ENCODE assay signal across 11 cellular contexts in genomic region chr18:48803951-48804855, GRCh38.
DNase-seq lines count a peak whose midpoint lies in the region; ATAC-seq and TF ChIP-seq lines count a peak whose summit lies in the region.
"Had no signal": no experiment of that assay in that cellular context is flagged by ENCODE, and none has a peak within 500 bp of the region (broad histone marks: within the 10 kb centered on the region; RNA-seq: fewer than 3 reads in every experiment).

No MANE protein-coding gene starts in this region.

- DNase-seq in activated naive CD4-positive, alpha-beta T cell treated with anti-CD3 and anti-CD28 coated beads, Interleukin-2, amount 10 ng/mL, durations not matched to agents 7 days and 5 days = peak; percentile 16
- no peak for DNase-seq in activated naive CD4-positive, alpha-beta T cell treated with anti-CD3 and anti-CD28 coated beads for 36 hours
- DNase-seq in cardiac septum (ENCODE audit: low spot score) (peak; percentile 75), ovary (peak in 3 of 5 donors; percentile 7 to 24 (median 15)), aorta (peak; percentile 61 to 67), NCI-H187 (lab: John Stamatoyannopoulos, UW) (no peak), KBM-7 (no peak)
- DNase-seq in T-helper 2 cell treated with Interferon-gamma antibody and Interleukin-4, amounts not matched to agents 5 μg/mL and 100 μg/mL, for 36 hours (ENCODE audit: low spot score) = no peak
- DNase-seq: NCI-H2081 had no signal

- in situ Hi-C loops in KBM-7 (cut with MboI; ENCODE audit: low pct_unique_long_range_greater_than_20kb, low sequenced_read_pairs) = no loop called here

- no peak for TF ChIP-seq CTCF in ovary (IDR thresholded peaks at IDR 0.05)

- WGBS in ovary, 3 donors = 89 to 95% (median 91%) methylated on average over 11 of the region's 11 CpGs
- WGBS in aorta, 2 donors = 25 to 34% methylated on average over 11 of the region's 11 CpGs

- H3K36me3 ChIP-seq in ovary (no peaks in the 10 kb centered on the region), aorta (ENCODE audit: control insufficient read depth in 1 of 2, insufficient read depth in 2 of 2, low read length in 1 of 2) (no peaks in the 10 kb centered on the region)

- no peaks in the 10 kb centered on the region for H3K9me3 Mint-ChIP-seq in activated naive CD4-positive, alpha-beta T cell treated with anti-CD3 and anti-CD28 coated beads, Interleukin-2, amount 10 ng/mL, durations not matched to agents 7 days and 5 days
- no peaks in the 10 kb centered on the region for H3K9me3 Mint-ChIP-seq in activated naive CD4-positive, alpha-beta T cell treated with anti-CD3 and anti-CD28 coated beads for 36 hours
- no peaks in the 10 kb centered on the region for H3K9me3 Mint-ChIP-seq in T-helper 2 cell treated with Interferon-gamma antibody and Interleukin-4, amounts not matched to agents 5 μg/mL and 100 μg/mL, for 36 hours

- no peak for TF ChIP-seq EP300 in ovary (IDR thresholded peaks at IDR 0.05)

- no peak overlapping the region for H3K4me3 ChIP-seq in ovary
- no peak overlapping the region for H3K4me3 ChIP-seq in aorta (ENCODE audit: low read length in 2 of 2)
- H3K4me3 ChIP-seq: body of pancreas had no signal

- H3K27me3 ChIP-seq in ovary (no peaks in the 10 kb centered on the region), aorta (ENCODE audit: control insufficient read depth in 1 of 2, insufficient read depth in 2 of 2, low read length in 1 of 2) (no peaks in the 10 kb centered on the region)
- H3K27me3 ChIP-seq: body of pancreas had no signal

- H3K36me3 Mint-ChIP-seq in activated naive CD4-positive, alpha-beta T cell treated with anti-CD3 and anti-CD28 coated beads, Interleukin-2, amount 10 ng/mL, durations not matched to agents 7 days and 5 days = no peaks in the 10 kb centered on the region
- H3K36me3 Mint-ChIP-seq in activated naive CD4-positive, alpha-beta T cell treated with anti-CD3 and anti-CD28 coated beads for 36 hours (ENCODE audit: low read depth) = no peaks in the 10 kb centered on the region
- H3K36me3 Mint-ChIP-seq in T-helper 2 cell treated with Interferon-gamma antibody and Interleukin-4, amounts not matched to agents 5 μg/mL and 100 μg/mL, for 36 hours (ENCODE audit: low read depth) = no peaks in the 10 kb centered on the region

- CTCF ChIA-PET in activated naive CD4-positive, alpha-beta T cell treated with anti-CD3 and anti-CD28 coated beads, Interleukin-2, amount 10 ng/mL, durations not matched to agents 7 days and 5 days (lab: Charles Lee) = no interaction called here
- CTCF ChIA-PET in activated naive CD4-positive, alpha-beta T cell treated with anti-CD3 and anti-CD28 coated beads for 36 hours (lab: Charles Lee) = no interaction called here

- intact Hi-C loops in activated naive CD4-positive, alpha-beta T cell treated with anti-CD3 and anti-CD28 coated beads for 36 hours (cut with micrococcal nuclease) = loop anchor here (5.0 kb wide), 1 partner anchor 63 kb away; no protein-coding TSS in a partner anchor
- intact Hi-C loops in cardiac septum (cut with DNase I) (loop anchor here (5.0 kb wide), 1 partner anchor 128 kb away; no protein-coding TSS in a partner anchor), ovary (cut with DNase I) (no loop called here), aorta (cut with DNase I) (no loop called here)

- H3K4me1 ChIP-seq in ovary (ENCODE audit: insufficient read depth) (peaks cover 14% of the 10 kb centered on the region), aorta (ENCODE audit: control insufficient read depth in 1 of 2, insufficient read depth in 2 of 2, low read length in 2 of 2) (peaks cover 0 to 2% of the 10 kb centered on the region in 2 donors)

- H3K9me3 ChIP-seq in ovary (no peaks in the 10 kb centered on the region), aorta (ENCODE audit: control insufficient read depth, low read length) (no peaks in the 10 kb centered on the region)
- H3K9me3 ChIP-seq: body of pancreas had no signal

- TF ChIP-seq POLR2A in ovary (IDR thresholded peaks at IDR 0.05) = no peak

- ATAC-seq in aorta (ENCODE audit: low FRiP score) = no peak
- ATAC-seq: body of pancreas had no signal

- H3K27ac ChIP-seq in ovary (no peak overlapping the region), aorta (ENCODE audit: low read depth in 1 of 2, low read length in 2 of 2) (peak overlapping the region in 1 of 2 donors; percentile 82)
- H3K27ac ChIP-seq: body of pancreas, KMS-11 had no signal

- H3K4me3 Mint-ChIP-seq in activated naive CD4-positive, alpha-beta T cell treated with anti-CD3 and anti-CD28 coated beads, Interleukin-2, amount 10 ng/mL, durations not matched to agents 7 days and 5 days = no peak overlapping the region
- H3K4me3 Mint-ChIP-seq in activated naive CD4-positive, alpha-beta T cell treated with anti-CD3 and anti-CD28 coated beads for 36 hours = no peak overlapping the region
- no peak overlapping the region for H3K4me3 Mint-ChIP-seq in T-helper 2 cell treated with Interferon-gamma antibody and Interleukin-4, amounts not matched to agents 5 μg/mL and 100 μg/mL, for 36 hours

- peaks cover 51% of the 10 kb centered on the region for H3K4me1 Mint-ChIP-seq in activated naive CD4-positive, alpha-beta T cell treated with anti-CD3 and anti-CD28 coated beads, Interleukin-2, amount 10 ng/mL, durations not matched to agents 7 days and 5 days
- H3K4me1 Mint-ChIP-seq in activated naive CD4-positive, alpha-beta T cell treated with anti-CD3 and anti-CD28 coated beads for 36 hours (ENCODE audit: low read depth) = peaks cover 51% of the 10 kb centered on the region
- H3K4me1 Mint-ChIP-seq in T-helper 2 cell treated with Interferon-gamma antibody and Interleukin-4, amounts not matched to agents 5 μg/mL and 100 μg/mL, for 36 hours (ENCODE audit: low read depth) = peaks cover 34% of the 10 kb centered on the region

- H3K27me3 Mint-ChIP-seq in activated naive CD4-positive, alpha-beta T cell treated with anti-CD3 and anti-CD28 coated beads, Interleukin-2, amount 10 ng/mL, durations not matched to agents 7 days and 5 days = no peaks in the 10 kb centered on the region
- no peaks in the 10 kb centered on the region for H3K27me3 Mint-ChIP-seq in activated naive CD4-positive, alpha-beta T cell treated with anti-CD3 and anti-CD28 coated beads for 36 hours (ENCODE audit: low read depth)
- H3K27me3 Mint-ChIP-seq in T-helper 2 cell treated with Interferon-gamma antibody and Interleukin-4, amounts not matched to agents 5 μg/mL and 100 μg/mL, for 36 hours (ENCODE audit: low read depth) = peaks cover under 1% of the 10 kb centered on the region

- H3K27ac Mint-ChIP-seq in activated naive CD4-positive, alpha-beta T cell treated with anti-CD3 and anti-CD28 coated beads, Interleukin-2, amount 10 ng/mL, durations not matched to agents 7 days and 5 days = no peak overlapping the region
- no peak overlapping the region for H3K27ac Mint-ChIP-seq in activated naive CD4-positive, alpha-beta T cell treated with anti-CD3 and anti-CD28 coated beads for 36 hours
- H3K27ac Mint-ChIP-seq in T-helper 2 cell treated with Interferon-gamma antibody and Interleukin-4, amounts not matched to agents 5 μg/mL and 100 μg/mL, for 36 hours = no peak overlapping the region

Comparison
In these comparisons a context has a peak if more than half of its experiments do, and no peak if none do; other contexts are left out.
1. DNase-seq: peak in activated naive CD4-positive, alpha-beta T cell treated with anti-CD3 and anti-CD28 coated beads, Interleukin-2, amount 10 ng/mL, durations not matched to agents 7 days and 5 days (single experiment), cardiac septum (single experiment), ovary (3 of 5) and aorta (2 of 2); none in activated naive CD4-positive, alpha-beta T cell treated with anti-CD3 and anti-CD28 coated beads for 36 hours (single experiment), NCI-H187 (0 of 2), T-helper 2 cell treated with Interferon-gamma antibody and Interleukin-4, amounts not matched to agents 5 μg/mL and 100 μg/mL, for 36 hours (single experiment) and KBM-7 (single experiment).
2. intact Hi-C loops: an anchor here in activated naive CD4-positive, alpha-beta T cell treated with anti-CD3 and anti-CD28 coated beads for 36 hours (5.0 kb wide) and cardiac septum (5.0 kb wide); none called in ovary and aorta.